Comparison of ENCODE assay signal across 9 cellular contexts in genomic region chr20:36608388-36608728, GRCh38. TPM values are rescaled to one million over a fixed set of nuclear protein-coding genes. Genes with fewer than 3 reads are reported as not detected.
DNase-seq lines count a peak whose midpoint lies in the region; ATAC-seq and TF ChIP-seq lines count a peak whose summit lies in the region.
"Not testable (repeated sequence)": the region's sequence is repeated elsewhere in the genome, so short reads cannot be mapped to it uniquely, and the experiment has no call there.
"Had no signal": no experiment of that assay in that cellular context is flagged by ENCODE, and none has a peak within 500 bp of the region (broad histone marks: within the 10 kb centered on the region; RNA-seq: fewer than 3 reads in every experiment).

No MANE protein-coding gene starts in this region.

- not testable (repeated sequence) for H3K9me3 Mint-ChIP-seq in activated naive CD8-positive, alpha-beta T cell (ENCODE audit: low read depth); central memory CD8-positive, alpha-beta T cell

- not testable (repeated sequence) for H3K36me3 Mint-ChIP-seq in T-helper 17 cell (ENCODE audit: low read depth); activated naive CD8-positive, alpha-beta T cell
- peaks cover 70% of the 10 kb centered on the region for H3K36me3 Mint-ChIP-seq in central memory CD8-positive, alpha-beta T cell (ENCODE audit: insufficient read depth)

- H3K79me2 ChIP-seq in Loucy (ENCODE audit: insufficient read depth, low read length): peaks cover 34% of the 10 kb centered on the region

- H2AFZ ChIP-seq in Loucy (ENCODE audit: low read length): not testable (repeated sequence)

- H4K20me1 ChIP-seq in Loucy (ENCODE audit: insufficient read depth, low read length, poor library complexity, severe bottlenecking): peaks cover 32% of the 10 kb centered on the region

- not testable (repeated sequence) for ATAC-seq in T-helper 17 cell; central memory CD8-positive, alpha-beta T cell (replicated peaks; ENCODE audit: extremely low read depth, poor library complexity, severe bottlenecking); right lobe of liver

- H3K4me3 ChIP-seq in Loucy (ENCODE audit: low read length, poor library complexity, severe bottlenecking) (peak overlapping the region; percentile 93), spleen (peak overlapping the region in 1 of 8 donors; percentile 94)
- H3K4me3 ChIP-seq in right lobe of liver: not testable (repeated sequence)

- in situ Hi-C loops in Caki2 (cut with HindIII; ENCODE audit: low pct_unique_long_range_greater_than_20kb, low sequenced_read_pairs): not testable (repeated sequence)

- H3K9ac ChIP-seq in Loucy (ENCODE audit: low read depth, low read length, poor library complexity, severe bottlenecking): not testable (repeated sequence)

- peaks cover 28% of the 10 kb centered on the region for H3K4me1 Mint-ChIP-seq in T-helper 17 cell
- H3K4me1 Mint-ChIP-seq in activated naive CD8-positive, alpha-beta T cell (ENCODE audit: low read depth): peaks cover 30% of the 10 kb centered on the region
- peaks cover 50% of the 10 kb centered on the region for H3K4me1 Mint-ChIP-seq in central memory CD8-positive, alpha-beta T cell

- not testable (repeated sequence) for H3K4me3 Mint-ChIP-seq in T-helper 17 cell; activated naive CD8-positive, alpha-beta T cell; central memory CD8-positive, alpha-beta T cell

- not testable (repeated sequence) for TF ChIP-seq CTCF in 22Rv1 (IDR thresholded peaks at IDR 0.05); Loucy (conservative IDR thresholded peaks at IDR 0.05; ENCODE audit: low read length); right lobe of liver (IDR thresholded peaks at IDR 0.05); spleen (IDR thresholded peaks at IDR 0.05 in 8 of 11, conservative IDR thresholded peaks at IDR 0.05 in 3 of 11)

- not testable (repeated sequence) for H3K27me3 ChIP-seq in Loucy (ENCODE audit: insufficient read depth, low read length, poor library complexity, severe bottlenecking); right lobe of liver; spleen (replicated peaks in 1 of 7)

- intact Hi-C loops in right lobe of liver (cut with DNase I): not testable (repeated sequence)
- intact Hi-C loops in spleen (cut with DNase I; ENCODE audit: low total_unique reads): loop anchor here (10.0 kb wide), 1 partner anchor 54 kb away; no protein-coding TSS in a partner anchor

- not testable (repeated sequence) for H3F3A ChIP-seq in Loucy (ENCODE audit: low read depth)

- WGBS in right lobe of liver (ENCODE audit: insufficient coverage, low coverage, low lambda C conversion rate, missing lambda C conversion rate): 90% methylated on average over 6 of the region's 6 CpGs
- WGBS in spleen, 5 donors: 82 to 94% (median 84%) methylated on average over 6 of the region's 6 CpGs

- peak; percentile 33 for DNase-seq in Caki2 (ENCODE audit: low read depth)
- not testable (repeated sequence) for DNase-seq in T-helper 17 cell; central memory CD8-positive, alpha-beta T cell (ENCODE audit: low spot score in 2 of 2); right lobe of liver; spleen

- H3K27ac ChIP-seq in 22Rv1: peak overlapping the region; percentile 75; the same call in 1 of the 2 replicates
- H3K27ac ChIP-seq in right lobe of liver: peak overlapping the region in 2 of 3 donors; percentile 84 to 90
- peak overlapping the region in 5 of 8 donors; percentile 94 to 100 (median 97) for H3K27ac ChIP-seq in spleen

- not testable (repeated sequence) for H3K9me3 ChIP-seq in Loucy (ENCODE audit: insufficient read depth, low read depth, low read length); T-helper 17 cell (ENCODE audit: control insufficient read depth, low read length, poor library complexity, severe bottlenecking); right lobe of liver; spleen

- H3K36me3 ChIP-seq in Loucy (ENCODE audit: insufficient read depth, low read length): peaks cover 43% of the 10 kb centered on the region
- peaks cover 11 to 57% (median 42%) of the 10 kb centered on the region in 4 donors for H3K36me3 ChIP-seq in right lobe of liver
- H3K36me3 ChIP-seq in spleen: peaks cover 7 to 62% (median 57%) of the 10 kb centered on the region in 6 donors

- TF ChIP-seq POLR2A in right lobe of liver (IDR thresholded peaks at IDR 0.05); spleen (IDR thresholded peaks at IDR 0.05): not testable (repeated sequence)

- H3K4me1 ChIP-seq in Loucy (ENCODE audit: insufficient read depth, low read length, poor library complexity, severe bottlenecking) (peaks cover 20% of the 10 kb centered on the region), right lobe of liver (peaks cover 0 to 14% (median 6%) of the 10 kb centered on the region in 4 donors), spleen (peaks cover 12 to 60% (median 38%) of the 10 kb centered on the region in 6 donors)

- H3K4me2 ChIP-seq in Loucy (ENCODE audit: low read depth, low read length, poor library complexity, severe bottlenecking): peak overlapping the region; percentile 85

- not testable (repeated sequence) for H3K9me2 ChIP-seq in Loucy (replicated peaks; ENCODE audit: low read depth, low read length)

- H3K27me3 Mint-ChIP-seq in T-helper 17 cell; activated naive CD8-positive, alpha-beta T cell; central memory CD8-positive, alpha-beta T cell: not testable (repeated sequence)

- peak overlapping the region; percentile 97 for H3K27ac Mint-ChIP-seq in T-helper 17 cell
- H3K27ac Mint-ChIP-seq in activated naive CD8-positive, alpha-beta T cell: peak overlapping the region; percentile 6
- H3K27ac Mint-ChIP-seq in central memory CD8-positive, alpha-beta T cell (ENCODE audit: low read depth): peak overlapping the region; percentile 51

RNA-seq across cellular contexts. Expression of gene RAB5IF, which starts 2.8 kb away (rescaled TPM):
- 405 and 423 TPM in 2 replicates for total RNA-seq in Caki2 (2014; rRNA removed; shearing (Covaris generic); ENCODE audit: low replicate concordance)
- total RNA-seq in T-helper 17 cell: 10 to 100 TPM; 66.3 to 71.0 TPM
- total RNA-seq in right lobe of liver: 100 to 1,000 TPM in 5 of 6 experiments, 10 to 100 TPM in 1; 78.1 to 232 (median 125) TPM
- 100 to 1,000 TPM in 4 of 7 donors, 10 to 100 TPM in 3; 67.8 to 131 (median 105) TPM for total RNA-seq in spleen
- polyA plus RNA-seq in spleen: 100 to 1,000 TPM in 1 of 3 donors, 10 to 100 TPM in 2; 78.8 to 114 (median 83.3) TPM

RNA-seq across cellular contexts. Expression of gene TGIF2, which starts 35.0 kb away (rescaled TPM):
- 3.4 and 8.2 TPM in 2 replicates for total RNA-seq in Caki2 (2014; rRNA removed; shearing (Covaris generic); ENCODE audit: low replicate concordance)
- total RNA-seq in T-helper 17 cell: 10 to 100 TPM; 32.8 to 38.5 TPM
- 1 to 10 TPM; 3.2 to 7.8 (median 5.9) TPM for total RNA-seq in right lobe of liver
- 10 to 100 TPM; 23.3 to 38.2 (median 30.1) TPM for total RNA-seq in spleen
- polyA plus RNA-seq in spleen: 10 to 100 TPM; 13.6 to 20.8 (median 14.3) TPM

RNA-seq across cellular contexts. Expression of gene SLA2, which starts 37.6 kb away (rescaled TPM):
- 0.27 TPM in 1 of 2 replicates, not detected in the other for total RNA-seq in Caki2 (2014; rRNA removed; shearing (Covaris generic); ENCODE audit: low replicate concordance)
- 10 to 100 TPM; 31.4 to 46.8 TPM for total RNA-seq in T-helper 17 cell
- total RNA-seq in right lobe of liver: under 1 TPM; 0.18 to 0.50 (median 0.32) TPM
- 10 to 100 TPM in 3 of 7 donors, 1 to 10 TPM in 4; 7.1 to 16.3 (median 9.5) TPM for total RNA-seq in spleen
- polyA plus RNA-seq in spleen: 1 to 10 TPM; 2.6 to 3.0 (median 2.9) TPM
- total RNA-seq: Daoy had no signal

Comparison
In these comparisons a context has a peak if more than half of its experiments do, and no peak if none do; other contexts are left out.
1. H3K27ac Mint-ChIP-seq: peak in every context shown above with its lines; median percentile 97 in T-helper 17 cell; 51 in central memory CD8-positive, alpha-beta T cell; 6 in activated naive CD8-positive, alpha-beta T cell.